Comparison of ENCODE assay signal across 8 cellular contexts in the genomic region with DNA sequence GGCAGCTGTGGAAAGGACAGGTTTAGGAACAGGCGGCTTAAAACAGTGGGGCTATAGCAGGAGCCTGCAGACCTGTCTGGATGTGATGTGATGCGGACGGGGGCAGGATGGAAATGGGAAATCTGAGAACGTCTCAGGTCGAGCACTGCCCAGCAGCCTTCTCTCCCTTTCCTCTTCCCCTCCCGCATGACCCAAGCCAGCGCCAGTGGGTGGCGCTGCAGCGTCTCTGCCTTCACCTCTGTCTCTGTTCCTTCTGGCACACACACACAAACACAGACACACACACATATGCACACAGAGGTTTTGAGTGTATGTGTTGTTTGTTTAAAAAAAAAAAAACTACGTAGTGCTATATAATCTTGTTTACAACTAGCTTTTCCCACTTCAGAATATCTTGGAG.
A peak's percentile ranks its signal among the peaks of the same experiment; 100 is the strongest.
DNase-seq lines count a peak whose midpoint lies in the region; ATAC-seq, FAIRE-seq and TF ChIP-seq lines count a peak whose summit lies in the region.

No MANE protein-coding gene starts in this region.

- intact Hi-C loops in Right ventricle myocardium superior (cut with DNase I) = no loop called here
- intact Hi-C loops in Right ventricle myocardium inferior (cut with DNase I) = no loop called here

- H3K23ac ChIP-seq in H1 (ENCODE audit: insufficient read length) (no peak overlapping the region), neuronal stem cell (ENCODE audit: low read depth, low read length, poor library complexity) (no peak overlapping the region)

- H3K79me2 ChIP-seq in H1 (ENCODE audit: control insufficient read depth in 1 of 2, insufficient read depth in 2 of 2, low read length in 2 of 2) = no peaks in the 10 kb centered on the region

- peak; percentile 65 for FAIRE-seq in H1 (lab: Jason Lieb, UNC)

- H3K4me3 ChIP-seq in H1 (ENCODE audit: extremely low read depth in 1 of 4, insufficient read depth in 2 of 4, low read depth in 3 of 4, low read length in 4 of 4) (no peak overlapping the region), neuronal stem cell (ENCODE audit: low read length in 2 of 2) (no peak overlapping the region), suprapubic skin (no peak overlapping the region)

- H3K9me3 ChIP-seq in H1 (ENCODE audit: insufficient read depth in 2 of 2, low read depth in 1 of 2, low read length in 1 of 2) (no peaks in the 10 kb centered on the region), neuronal stem cell (replicated peaks in 1 of 2; ENCODE audit: control insufficient read depth in 2 of 2, insufficient read depth in 1 of 2, low read depth in 1 of 2, low read length in 2 of 2) (no peaks in the 10 kb centered on the region), suprapubic skin (no peaks in the 10 kb centered on the region)

- H4K91ac ChIP-seq in H1 (replicated peaks; ENCODE audit: insufficient read length, low read length) (no peak overlapping the region), neuronal stem cell (ENCODE audit: low read depth, low read length, poor library complexity) (no peak overlapping the region)

- H3K27ac ChIP-seq in H1 (ENCODE audit: low read depth, low read length) (no peak overlapping the region), neuronal stem cell (replicated peaks; ENCODE audit: low read length) (no peak overlapping the region), suprapubic skin (no peak overlapping the region)

- TF ChIP-seq POLR2A in H1 (IDR thresholded peaks at IDR 0.05; ENCODE audit: control extremely low read depth in 1 of 2, low read depth in 2 of 2, low read length in 2 of 2) (no peak), suprapubic skin (IDR thresholded peaks at IDR 0.05) (no peak)

- TF ChIP-seq EP300 in H1 (IDR thresholded peaks at IDR 0.05; ENCODE audit: borderline replicate concordance in 1 of 2, low read depth in 2 of 2, low read length in 2 of 2) (no peak), suprapubic skin (IDR thresholded peaks at IDR 0.05) (no peak)

- no peak overlapping the region for H2BK15ac ChIP-seq in H1 (ENCODE audit: low read length)
- H2BK15ac ChIP-seq in neuronal stem cell (ENCODE audit: low read length) = no peak overlapping the region

- no peak for DNase-seq in Right ventricle myocardium superior
- no peak for DNase-seq in Right ventricle myocardium inferior (ENCODE audit: missing footprints)
- DNase-seq in NCI-H69 (lab: John Stamatoyannopoulos, UW) = peak; percentile 38
- DNase-seq in H1 (ENCODE audit: low read depth in 1 of 2, low spot score in 2 of 2) = peak; percentile 60 to 83
- DNase-seq in neuronal stem cell (ENCODE audit: low spot score) = peak; percentile 61
- no peak for DNase-seq in suprapubic skin (ENCODE audit: low spot score in 2 of 2)
- DNase-seq in COLO829 (ENCODE audit: low spot score) = no peak

- ATAC-seq in Right ventricle myocardium superior (ENCODE audit: poor library complexity) (peak; percentile 27), Right ventricle myocardium inferior (no peak), GM21529 (IDR thresholded peaks at IDR 0.05; ENCODE audit: unreplicated experiment) (no peak)

- no peak overlapping the region for H3K56ac ChIP-seq in H1 (replicated peaks; ENCODE audit: insufficient read length, low read depth, low read length)

- H3K4me1 ChIP-seq in H1 (replicated peaks in 1 of 4; ENCODE audit: control insufficient read depth in 3 of 4, insufficient read depth in 4 of 4, low read length in 3 of 4) = peaks cover 0 to 6% (median 4%) of the 10 kb centered on the region in 4 experiments; a peak in 4 of 7 replicates
- H3K4me1 ChIP-seq in neuronal stem cell (ENCODE audit: control insufficient read depth in 2 of 2, insufficient read depth in 1 of 2, low read depth in 1 of 2, low read length in 2 of 2) = no peaks in the 10 kb centered on the region
- no peaks in the 10 kb centered on the region for H3K4me1 ChIP-seq in suprapubic skin

- TF ChIP-seq CTCF in H1 (IDR thresholded peaks at IDR 0.05; ENCODE audit: control extremely low read depth in 1 of 3, insufficient read depth in 1 of 3, low read depth in 1 of 3, low read length in 3 of 3) (peak; percentile 76 to 96 (median 93)), suprapubic skin (IDR thresholded peaks at IDR 0.05) (peak in 1 of 2 donors; percentile 19)

- no peak overlapping the region for H3K9ac ChIP-seq in H1 (replicated peaks in 1 of 4; ENCODE audit: extremely low read depth in 1 of 4, low read depth in 3 of 4, low read length in 3 of 4)
- H3K9ac ChIP-seq in neuronal stem cell (ENCODE audit: low read depth, low read length, poor library complexity) = no peak overlapping the region

- H3K14ac ChIP-seq in H1 (ENCODE audit: insufficient read length) (no peak overlapping the region), neuronal stem cell (ENCODE audit: low read length) (no peak overlapping the region)

- TF ChIP-seq RAD21 in H1 (IDR thresholded peaks at IDR 0.05 in 1 of 2, conservative IDR thresholded peaks at IDR 0.05 in 1 of 2; ENCODE audit: low read depth in 2 of 2, low read length in 2 of 2) = peak; percentile 61 to 73

- H2BK5ac ChIP-seq in H1 (ENCODE audit: low read depth, low read length) = no peak overlapping the region
- H2BK5ac ChIP-seq in neuronal stem cell (ENCODE audit: low read length) = no peak overlapping the region

- H4K8ac ChIP-seq in H1 (ENCODE audit: extremely low read depth, insufficient read depth, low read length) = no peak overlapping the region
- H4K8ac ChIP-seq in neuronal stem cell (ENCODE audit: low read depth, low read length) = no peak overlapping the region

- H2BK20ac ChIP-seq in H1 (ENCODE audit: low read length) = no peak overlapping the region

- H3K27me3 ChIP-seq in H1 (replicated peaks in 1 of 4; ENCODE audit: control insufficient read depth in 3 of 4, extremely low read depth in 1 of 4, insufficient read depth in 3 of 4, low read length in 3 of 4) (no peaks in the 10 kb centered on the region), neuronal stem cell (ENCODE audit: control insufficient read depth in 3 of 3, insufficient read depth in 3 of 3, low read depth in 1 of 3, low read length in 3 of 3) (peaks cover 0 to 4% (median 0%) of the 10 kb centered on the region in 3 experiments), suprapubic skin (peaks cover 9% of the 10 kb centered on the region)

- peak overlapping the region; percentile 26; the same call in 1 of the 2 replicates for H2AFZ ChIP-seq in H1 (ENCODE audit: low read length)
- peak overlapping the region; percentile 65 for H2AFZ ChIP-seq in neuronal stem cell (ENCODE audit: low read length)

- POLR2A ChIA-PET in H1 (lab: Charles Lee; ENCODE audit: partially characterized antibody) = no interaction called here

- H2AK5ac ChIP-seq in H1 (ENCODE audit: low read depth, low read length) (no peak overlapping the region), neuronal stem cell (ENCODE audit: low read depth, low read length) (no peak overlapping the region)

- CTCF ChIA-PET in H1 (lab: Charles Lee; ENCODE audit: partially characterized antibody) = interaction anchor here (0.6 to 5.9 kb wide), 32 partner anchors 8 to 691 kb away, joined by 3 to 47 read pairs (median 3); no protein-coding TSS in a partner anchor

- no peak overlapping the region for H3K18ac ChIP-seq in H1 (ENCODE audit: extremely low read depth, low read length)
- peak overlapping the region; percentile 32 for H3K18ac ChIP-seq in neuronal stem cell (ENCODE audit: low read length)

- H3K4me2 ChIP-seq in H1 (ENCODE audit: insufficient read depth in 1 of 2, low read depth in 2 of 2, low read length in 2 of 2) (no peak overlapping the region; a peak in 1 of 4 replicates), neuronal stem cell (ENCODE audit: insufficient read depth, low read length, poor library complexity, severe bottlenecking) (no peak overlapping the region)

- no peak overlapping the region for H2BK120ac ChIP-seq in H1 (replicated peaks; ENCODE audit: low read depth, low read length)
- H2BK120ac ChIP-seq in neuronal stem cell (ENCODE audit: low read depth, low read length) = no peak overlapping the region

- 0 out of 2 replicates have a peak overlapping the region, but pooled peaks have one; percentile 68 for H2BK12ac ChIP-seq in H1 (ENCODE audit: low read depth, low read length)
- no peak overlapping the region for H2BK12ac ChIP-seq in neuronal stem cell (ENCODE audit: low read length)

- no peaks in the 10 kb centered on the region for H3K23me2 ChIP-seq in H1 (ENCODE audit: low read depth, low read length)

- H3K4ac ChIP-seq in H1 (replicated peaks; ENCODE audit: insufficient read length, low read depth, low read length) = no peak overlapping the region
- H3K4ac ChIP-seq in neuronal stem cell (ENCODE audit: low read length) = no peak overlapping the region

- no peaks in the 10 kb centered on the region for H4K20me1 ChIP-seq in H1 (replicated peaks in 1 of 2; ENCODE audit: control insufficient read depth in 1 of 2, insufficient read depth in 2 of 2, low read length in 2 of 2)

- no peak overlapping the region for H4K5ac ChIP-seq in H1 (ENCODE audit: insufficient read length, low read depth, low read length)

- H3K36me3 ChIP-seq in H1 (ENCODE audit: control insufficient read depth in 2 of 4, insufficient read depth in 4 of 4, low read length in 3 of 4) (no peaks in the 10 kb centered on the region), neuronal stem cell (replicated peaks in 1 of 2; ENCODE audit: control insufficient read depth in 2 of 2, insufficient read depth in 2 of 2, low read length in 2 of 2) (no peaks in the 10 kb centered on the region), suprapubic skin (no peaks in the 10 kb centered on the region)

- H3K79me1 ChIP-seq in H1 (ENCODE audit: low read depth, low read length) (no peaks in the 10 kb centered on the region), neuronal stem cell (ENCODE audit: low read depth, low read length) (no peaks in the 10 kb centered on the region)

- WGBS in H1 (ENCODE audit: extremely low coverage in 1 of 2, insufficient coverage in 1 of 2, insufficient read length in 1 of 2, insufficient replicate concordance in 2 of 2, low coverage in 1 of 2, low lambda C conversion rate in 2 of 2, missing lambda C conversion rate in 1 of 2), 2 experiments = 12% methylated on average over 10 of the region's 10 CpGs; no CpG with 5 or more reads in 1 of the 2 experiments
- WGBS in neuronal stem cell (ENCODE audit: extremely low coverage in 2 of 2, insufficient read length in 2 of 2, insufficient replicate concordance in 1 of 2), 2 donors = no CpG with 5 or more reads among the region's 10 CpGs
- 20% methylated on average over 10 of the region's 10 CpGs for WGBS in suprapubic skin

TF ChIP-seq in H1, 55 proteins besides CTCF, POLR2A, EP300 and RAD21:
- TF ChIP-seq CREB1 (IDR thresholded peaks at IDR 0.05) (0 out of 2 replicates have a peak, but pooled peaks have one; percentile 8), RXRA (IDR thresholded peaks at IDR 0.05; ENCODE audit: insufficient read depth, low read depth, low read length) (no peak), GABPA (IDR thresholded peaks at IDR 0.05; ENCODE audit: borderline replicate concordance, insufficient read depth, low read length) (peak; percentile 42; the same call in 1 of the 2 replicates), JUN (IDR thresholded peaks at IDR 0.05; ENCODE audit: low read depth, low read length) (peak; percentile 1; the same call in 1 of the 2 replicates)
- TF ChIP-seq, protein P1, sequence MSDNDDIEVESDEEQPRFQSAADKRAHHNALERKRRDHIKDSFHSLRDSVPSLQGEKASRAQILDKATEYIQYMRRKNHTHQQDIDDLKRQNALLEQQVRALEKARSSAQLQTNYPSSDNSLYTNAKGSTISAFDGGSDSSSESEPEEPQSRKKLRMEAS (IDR thresholded peaks at IDR 0.05) = peak; percentile 21; the same call in 1 of the 2 replicates

Comparison
In these comparisons a context has a peak if more than half of its experiments do, and no peak if none do; other contexts are left out.
1. DNase-seq: peak in NCI-H69 (single experiment), H1 (2 of 2) and neuronal stem cell (single experiment); none in Right ventricle myocardium superior (single experiment), Right ventricle myocardium inferior (single experiment), suprapubic skin (0 of 2) and COLO829 (single experiment).